8 cellular contexts compared by ENCODE assay signal in the genomic region with DNA sequence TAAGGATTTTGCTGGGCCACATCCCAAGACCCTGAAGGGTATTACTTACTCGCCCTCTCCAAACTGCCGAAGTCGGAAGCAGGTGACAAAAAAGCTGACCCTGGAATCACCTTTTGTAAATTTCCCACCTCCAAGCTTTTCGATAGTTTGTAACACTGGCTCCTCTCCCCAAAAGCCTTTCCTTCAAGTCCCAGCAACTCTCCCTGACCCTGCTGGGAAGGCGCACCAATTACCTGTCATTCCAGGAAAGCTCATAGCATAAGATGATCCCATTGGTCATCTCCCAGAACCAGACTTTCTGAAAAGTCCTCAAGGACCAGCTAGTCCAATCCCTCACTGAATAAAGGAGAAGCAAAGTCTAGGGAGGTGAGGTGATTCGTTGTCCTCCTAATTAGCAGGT. TPM values are rescaled to one million over a fixed set of nuclear protein-coding genes. Genes with fewer than 3 reads are reported as not detected.
DNase-seq lines count a peak whose midpoint lies in the region; ATAC-seq and TF ChIP-seq lines count a peak whose summit lies in the region.
"Not testable (repeated sequence)": the region's sequence is repeated elsewhere in the genome, so short reads cannot be mapped to it uniquely, and the experiment has no call there.

No MANE protein-coding gene starts in this region.

- not testable (repeated sequence) for H3K9me3 Mint-ChIP-seq in CD8-positive, alpha-beta memory T cell; activated T-cell treated with anti-CD3 and anti-CD28 coated beads, Interleukin-2, amount 50 U/mL, for 4 hours; neural crest cell

- H3K27me3 Mint-ChIP-seq in CD8-positive, alpha-beta memory T cell; activated T-cell treated with anti-CD3 and anti-CD28 coated beads, Interleukin-2, amount 50 U/mL, for 4 hours (ENCODE audit: low read depth); neural crest cell (ENCODE audit: low read depth): not testable (repeated sequence)

- not testable (repeated sequence) for TF ChIP-seq EP300 in suprapubic skin (IDR thresholded peaks at IDR 0.05)

- H3K4me3 Mint-ChIP-seq in CD8-positive, alpha-beta memory T cell: peak overlapping the region; percentile 95 to 99 (median 99)
- peak overlapping the region; percentile 99 for H3K4me3 Mint-ChIP-seq in activated T-cell treated with anti-CD3 and anti-CD28 coated beads, Interleukin-2, amount 50 U/mL, for 4 hours
- peak overlapping the region; percentile 99 for H3K4me3 Mint-ChIP-seq in neural crest cell

- not testable (repeated sequence) for H3K9me3 ChIP-seq in CD8-positive, alpha-beta memory T cell (ENCODE audit: low read length); iPS-18c (ENCODE audit: control insufficient read depth, insufficient read depth, low read length); suprapubic skin

- peak overlapping the region in 3 of 8 donors; percentile 96 to 99 (median 96) for H3K27ac Mint-ChIP-seq in CD8-positive, alpha-beta memory T cell
- H3K27ac Mint-ChIP-seq in neural crest cell (ENCODE audit: unreplicated experiment): not testable (repeated sequence)

- 35% methylated on average over 5 of the region's 6 CpGs for WGBS in suprapubic skin

- peaks cover 23 to 41% (median 23%) of the 10 kb centered on the region in 3 donors for H3K4me1 Mint-ChIP-seq in CD8-positive, alpha-beta memory T cell
- H3K4me1 Mint-ChIP-seq in activated T-cell treated with anti-CD3 and anti-CD28 coated beads, Interleukin-2, amount 50 U/mL, for 4 hours (ENCODE audit: low read depth): peaks cover 21% of the 10 kb centered on the region
- H3K4me1 Mint-ChIP-seq in neural crest cell: peaks cover 37% of the 10 kb centered on the region

- CTCF ChIA-PET in CD8-positive, alpha-beta memory T cell (lab: Charles Lee): not testable (repeated sequence)

- H3K27me3 ChIP-seq in CD8-positive, alpha-beta memory T cell (ENCODE audit: insufficient read depth, low read length, poor library complexity, severe bottlenecking); dorsolateral prefrontal cortex; suprapubic skin: not testable (repeated sequence)

- intact Hi-C loops in dorsolateral prefrontal cortex (cut with DNase I): not testable (repeated sequence)

- H3K4me3 ChIP-seq in CD8-positive, alpha-beta memory T cell (ENCODE audit: low read length): peak overlapping the region; percentile 82
- H3K4me3 ChIP-seq in Jurkat, Clone E6-1 (ENCODE audit: low read length): peak overlapping the region; percentile 89
- H3K4me3 ChIP-seq in dorsolateral prefrontal cortex (peak overlapping the region in 57 of 59 donors; percentile 53 to 91 (median 75)), iPS-18c (ENCODE audit: insufficient read depth, low read depth, low read length) (peak overlapping the region; percentile 34; the same call in 1 of the 2 replicates), suprapubic skin (peak overlapping the region; percentile 59)

- H3K4me1 ChIP-seq in CD8-positive, alpha-beta memory T cell (ENCODE audit: insufficient read depth, low read length): not testable (repeated sequence)
- H3K4me1 ChIP-seq in suprapubic skin: peaks cover 11% of the 10 kb centered on the region

- not testable (repeated sequence) for TF ChIP-seq CTCF in dorsolateral prefrontal cortex (IDR thresholded peaks at IDR 0.05 in 54 of 56, conservative IDR thresholded peaks at IDR 0.05 in 2 of 56; ENCODE audit: low read depth in 1 of 56, partially characterized antibody in 56 of 56); neural crest cell (conservative IDR thresholded peaks at IDR 0.05); suprapubic skin (IDR thresholded peaks at IDR 0.05)

- not testable (repeated sequence) for TF ChIP-seq POLR2A in suprapubic skin (IDR thresholded peaks at IDR 0.05)

- DNase-seq in CD8-positive, alpha-beta memory T cell; Jurkat, Clone E6-1 (ENCODE audit: low read depth, low spot score); activated T-cell treated with anti-CD3 and anti-CD28 coated beads, Interleukin-2, amount 50 U/mL, for 4 hours; dorsolateral prefrontal cortex; neural crest cell (ENCODE audit: low read depth, low spot score); suprapubic skin (ENCODE audit: low spot score in 2 of 2): not testable (repeated sequence)
- DNase-seq in OCI-M1 (lab: John Stamatoyannopoulos, UW): peak; percentile 26

- POLR2A ChIA-PET in CD8-positive, alpha-beta memory T cell (lab: Charles Lee): not testable (repeated sequence)

- peaks cover 0 to 18% (median 0%) of the 10 kb centered on the region in 3 donors for H3K36me3 Mint-ChIP-seq in CD8-positive, alpha-beta memory T cell
- not testable (repeated sequence) for H3K36me3 Mint-ChIP-seq in activated T-cell treated with anti-CD3 and anti-CD28 coated beads, Interleukin-2, amount 50 U/mL, for 4 hours (ENCODE audit: insufficient read depth); neural crest cell (ENCODE audit: low read depth)

- not testable (repeated sequence) for H3K27ac ChIP-seq in CD8-positive, alpha-beta memory T cell (ENCODE audit: low read depth, low read length); dorsolateral prefrontal cortex; suprapubic skin

- H3K36me3 ChIP-seq in CD8-positive, alpha-beta memory T cell (ENCODE audit: insufficient read depth, low read length); suprapubic skin: not testable (repeated sequence)

- not testable (repeated sequence) for ATAC-seq in activated T-cell treated with anti-CD3 and anti-CD28 coated beads, Interleukin-2, amount 50 U/mL, for 4 hours

RNA-seq across cellular contexts. Expression of a gene that starts 0.7 kb away (rescaled TPM):
- 100 to 1,000 TPM; 119 to 122 TPM for total RNA-seq in CD8-positive, alpha-beta memory T cell
- polyA plus RNA-seq in CD8-positive, alpha-beta memory T cell: 17.2 TPM
- 126 TPM for polyA plus RNA-seq in Jurkat, Clone E6-1 (2012; ENCODE audit: insufficient read depth, insufficient read length)
- 100 to 1,000 TPM; 117 to 134 (median 129) TPM for total RNA-seq in activated T-cell treated with anti-CD3 and anti-CD28 coated beads, Interleukin-2, amount 50 U/mL, for 4 hours
- 10 to 100 TPM in 106 of 120 experiments, 1 to 10 TPM in 14; 6.0 to 57.0 (median 23.4) TPM for total RNA-seq in dorsolateral prefrontal cortex
- 199 and 202 TPM in 2 replicates for total RNA-seq in neural crest cell
- 10 to 100 TPM; 13.0 to 81.6 (median 46.0) TPM for total RNA-seq in suprapubic skin

Comparison
In these comparisons a context has a peak if more than half of its experiments do, and no peak if none do; other contexts are left out.
1. H3K4me3 ChIP-seq: peak in every context shown above with its lines; median percentile 89 in Jurkat, Clone E6-1; 82 in CD8-positive, alpha-beta memory T cell; 75 in dorsolateral prefrontal cortex; 59 in suprapubic skin; 34 in iPS-18c.